In genomic region chr2:10814571-10815331, GRCh38 we compare ENCODE assay signal across 11 cellular contexts. TPM values are rescaled to one million over a fixed set of nuclear protein-coding genes. Genes with fewer than 3 reads are reported as not detected.
A peak's percentile ranks its signal among the peaks of the same experiment; 100 is the strongest.
DNase-seq lines count a peak whose midpoint lies in the region; ATAC-seq, FAIRE-seq and TF ChIP-seq lines count a peak whose summit lies in the region.
"Had no signal": no experiment of that assay in that cellular context is flagged by ENCODE, and none has a peak within 500 bp of the region (broad histone marks: within the 10 kb centered on the region; RNA-seq: fewer than 3 reads in every experiment).

No MANE protein-coding gene starts in this region.

- H3K27me3 ChIP-seq in SK-N-SH (ENCODE audit: insufficient read depth) (peaks cover 12% of the 10 kb centered on the region; the same call in 1 of the 2 replicates), PC-3 (ENCODE audit: low read length) (peaks cover 10% of the 10 kb centered on the region), H1 (replicated peaks in 1 of 4; ENCODE audit: control insufficient read depth in 3 of 4, extremely low read depth in 1 of 4, insufficient read depth in 3 of 4, low read length in 3 of 4) (no peaks in the 10 kb centered on the region; a peak in 2 of 7 replicates)

- H4K20me1 ChIP-seq in SK-N-SH (ENCODE audit: insufficient read depth) = peaks cover 20% of the 10 kb centered on the region
- H4K20me1 ChIP-seq in PC-3 (ENCODE audit: low read length) = peaks cover 21% of the 10 kb centered on the region
- peaks cover 7 to 10% of the 10 kb centered on the region in 2 experiments for H4K20me1 ChIP-seq in H1 (replicated peaks in 1 of 2; ENCODE audit: control insufficient read depth in 1 of 2, insufficient read depth in 2 of 2, low read length in 2 of 2)

- H3K79me1 ChIP-seq in H1 (ENCODE audit: low read depth, low read length) = peaks cover 7% of the 10 kb centered on the region; the same call in 1 of the 2 replicates

- TF ChIP-seq RAD21 in SK-N-SH (IDR thresholded peaks at IDR 0.05; ENCODE audit: low read length) (no peak), H1 (IDR thresholded peaks at IDR 0.05 in 1 of 2, conservative IDR thresholded peaks at IDR 0.05 in 1 of 2; ENCODE audit: low read depth in 2 of 2, low read length in 2 of 2) (no peak)

- intact Hi-C loops in PC-3 (cut with micrococcal nuclease) = loop anchor here (10.0 kb wide), 1 partner anchor 100 kb away; no protein-coding TSS in a partner anchor

- no peak overlapping the region for H3K14ac ChIP-seq in H1 (ENCODE audit: insufficient read length)

- H3K27ac ChIP-seq in SK-N-SH (ENCODE audit: low read depth in 2 of 2, low read length in 1 of 2) (peak overlapping the region in 1 of 2 experiments; percentile 93; a peak in 2 of 4 replicates), PC-3 (ENCODE audit: low read length) (no peak overlapping the region), H1 (ENCODE audit: low read depth, low read length) (no peak overlapping the region)

- peak in 1 of 2 experiments; percentile 83; a peak in 1 of 4 replicates for TF ChIP-seq EP300 in SK-N-SH (IDR thresholded peaks at IDR 0.05; ENCODE audit: borderline replicate concordance in 1 of 2, low read depth in 1 of 2, low read length in 1 of 2)
- no peak for TF ChIP-seq EP300 in H1 (IDR thresholded peaks at IDR 0.05; ENCODE audit: borderline replicate concordance in 1 of 2, low read depth in 2 of 2, low read length in 2 of 2)

- H3K4me3 ChIP-seq in SK-N-SH (ENCODE audit: low read depth in 2 of 2, low read length in 1 of 2) (no peak overlapping the region), PC-3 (ENCODE audit: low read length) (no peak overlapping the region), H1 (ENCODE audit: extremely low read depth in 1 of 4, insufficient read depth in 2 of 4, low read depth in 3 of 4, low read length in 4 of 4) (no peak overlapping the region), retinal pigment epithelial cell (ENCODE audit: low read length) (no peak overlapping the region)

- CTCF ChIA-PET in SK-N-SH (lab: Yijun Ruan, JAX) (interaction anchor here (0.6 to 11.4 kb wide), 8 partner anchors 17 to 833 kb away, joined by 3 to 216 read pairs (median 3); a partner anchor contains a TSS), PC-3 (lab: Charles Lee) (no interaction called here), H1 (lab: Charles Lee; ENCODE audit: partially characterized antibody) (interaction anchor here (0.9 to 9.5 kb wide), 4 partner anchors 8 to 309 kb away, joined by 3 to 112 read pairs (median 12); no protein-coding TSS in a partner anchor)

- H2AK5ac ChIP-seq in H1 (ENCODE audit: low read depth, low read length) = no peak overlapping the region

- POLR2A ChIA-PET in SK-N-SH (lab: Yijun Ruan, JAX) = no interaction called here
- POLR2A ChIA-PET in PC-3 (lab: Charles Lee; ENCODE audit: unreplicated experiment) = no interaction called here
- POLR2A ChIA-PET in H1 (lab: Charles Lee; ENCODE audit: partially characterized antibody) = interaction anchor here (1.0 to 1.4 kb wide), 2 partner anchors 10 to 38 kb away, joined by 3 read pairs; no protein-coding TSS in a partner anchor

- 71% methylated on average over 15 of the region's 16 CpGs for WGBS in SK-N-SH (ENCODE audit: low lambda C conversion rate)
- WGBS in H1 (ENCODE audit: extremely low coverage in 1 of 2, insufficient coverage in 1 of 2, insufficient read length in 1 of 2, insufficient replicate concordance in 2 of 2, low coverage in 1 of 2, low lambda C conversion rate in 2 of 2, missing lambda C conversion rate in 1 of 2), 2 experiments = 79% methylated on average over 16 of the region's 16 CpGs; no CpG with 5 or more reads in 1 of the 2 experiments

- peak overlapping the region; percentile 13 for H4K5ac ChIP-seq in H1 (ENCODE audit: insufficient read length, low read depth, low read length)

- peak overlapping the region; percentile 21 for H3K4ac ChIP-seq in H1 (replicated peaks; ENCODE audit: insufficient read length, low read depth, low read length)

- TF ChIP-seq CTCF in SK-N-SH (IDR thresholded peaks at IDR 0.05) = 0 out of 2 replicates have a peak, but pooled peaks have one; percentile 29
- TF ChIP-seq CTCF in PC-3 (conservative IDR thresholded peaks at IDR 0.05; ENCODE audit: low read depth, low read length) = 0 out of 2 replicates have a peak, but pooled peaks have one; percentile 32
- no peak for TF ChIP-seq CTCF in H1 (IDR thresholded peaks at IDR 0.05; ENCODE audit: control extremely low read depth in 1 of 3, insufficient read depth in 1 of 3, low read depth in 1 of 3, low read length in 3 of 3)
- peak; percentile 10 for TF ChIP-seq CTCF in retinal pigment epithelial cell (conservative IDR thresholded peaks at IDR 0.05; ENCODE audit: low read depth, low read length)

- H3K9ac ChIP-seq in SK-N-SH (no peak overlapping the region), PC-3 (ENCODE audit: low read length) (no peak overlapping the region), H1 (replicated peaks in 1 of 4; ENCODE audit: extremely low read depth in 1 of 4, low read depth in 3 of 4, low read length in 3 of 4) (no peak overlapping the region; a peak in 2 of 7 replicates)

- H4K91ac ChIP-seq in H1 (replicated peaks; ENCODE audit: insufficient read length, low read length) = peak overlapping the region; percentile 72

- no peaks in the 10 kb centered on the region for H3K9me3 ChIP-seq in SK-N-SH
- no peaks in the 10 kb centered on the region for H3K9me3 ChIP-seq in PC-3 (ENCODE audit: low read length)
- H3K9me3 ChIP-seq in H1 (ENCODE audit: insufficient read depth in 2 of 2, low read depth in 1 of 2, low read length in 1 of 2) = no peaks in the 10 kb centered on the region

- H3K56ac ChIP-seq in H1 (replicated peaks; ENCODE audit: insufficient read length, low read depth, low read length) = no peak overlapping the region

- no TSS peak for BruUV-seq in PC-3 (replicated peaks; lab: Mats Ljungman, UMichigan)

- H3F3A ChIP-seq in SK-N-SH (replicated peaks; ENCODE audit: insufficient read depth) (no peaks in the 10 kb centered on the region), PC-3 (ENCODE audit: low read length, unreplicated experiment) (no peaks in the 10 kb centered on the region)

- H3K23me2 ChIP-seq in H1 (ENCODE audit: low read depth, low read length) = peaks cover 8% of the 10 kb centered on the region; the same call in 1 of the 2 replicates

- H2BK120ac ChIP-seq in H1 (replicated peaks; ENCODE audit: low read depth, low read length) = no peak overlapping the region

- no peak overlapping the region for H2BK5ac ChIP-seq in H1 (ENCODE audit: low read depth, low read length)

- peaks cover 0 to 4% of the 10 kb centered on the region in 2 experiments for H3K36me3 ChIP-seq in SK-N-SH (replicated peaks in 1 of 2; ENCODE audit: control insufficient read depth in 1 of 2, insufficient read depth in 2 of 2, low read length in 1 of 2)
- H3K36me3 ChIP-seq in PC-3 (ENCODE audit: low read depth, low read length) = peaks cover 9% of the 10 kb centered on the region; the same call in 1 of the 2 replicates
- peaks cover 0 to 2% (median 0%) of the 10 kb centered on the region in 4 experiments; a peak in 1 of 8 replicates for H3K36me3 ChIP-seq in H1 (ENCODE audit: control insufficient read depth in 2 of 4, insufficient read depth in 4 of 4, low read length in 3 of 4)

- peak overlapping the region; percentile 60; the same call in 1 of the 2 replicates for H2AFZ ChIP-seq in SK-N-SH (ENCODE audit: low read depth)
- no peak overlapping the region for H2AFZ ChIP-seq in PC-3 (ENCODE audit: low read length)
- peak overlapping the region; percentile 93 for H2AFZ ChIP-seq in H1 (ENCODE audit: low read length)

- no peak overlapping the region for H3K4me2 ChIP-seq in SK-N-SH
- no peak overlapping the region for H3K4me2 ChIP-seq in PC-3 (ENCODE audit: low read length)
- H3K4me2 ChIP-seq in H1 (ENCODE audit: insufficient read depth in 1 of 2, low read depth in 2 of 2, low read length in 2 of 2) = no peak overlapping the region

- FAIRE-seq in H1 (lab: Jason Lieb, UNC) = no peak
- FAIRE-seq: keratinocyte had no signal

- H2BK15ac ChIP-seq in H1 (ENCODE audit: low read length) = 0 out of 2 replicates have a peak overlapping the region, but pooled peaks have one; percentile 61

- no peak overlapping the region for H3K23ac ChIP-seq in H1 (ENCODE audit: insufficient read length)

- H3K79me2 ChIP-seq in SK-N-SH (ENCODE audit: insufficient read depth) (peaks cover 26% of the 10 kb centered on the region), PC-3 (ENCODE audit: low read length) (peaks cover 28% of the 10 kb centered on the region), H1 (ENCODE audit: control insufficient read depth in 1 of 2, insufficient read depth in 2 of 2, low read length in 2 of 2) (peaks cover 23 to 24% of the 10 kb centered on the region in 2 experiments)

- no peak for ATAC-seq in SK-N-SH treated with all-trans-retinoic acid at 6 μM for 48 hours
- no peak for ATAC-seq in PC-3
- no peak for ATAC-seq in GM21737 (IDR thresholded peaks at IDR 0.05; ENCODE audit: unreplicated experiment)
- no peak for ATAC-seq in HG03342 (IDR thresholded peaks at IDR 0.05; ENCODE audit: unreplicated experiment)

- H3K4me1 ChIP-seq in SK-N-SH (ENCODE audit: control insufficient read depth in 1 of 2, insufficient read depth in 2 of 2, low read depth in 1 of 2, low read length in 1 of 2) = peaks cover 0 to 42% of the 10 kb centered on the region in 2 experiments; a peak in 2 of 4 replicates
- peaks cover 21% of the 10 kb centered on the region for H3K4me1 ChIP-seq in PC-3 (ENCODE audit: insufficient read depth, low read length)
- peaks cover 0 to 15% (median 4%) of the 10 kb centered on the region in 4 experiments; a peak in 6 of 7 replicates for H3K4me1 ChIP-seq in H1 (replicated peaks in 1 of 4; ENCODE audit: control insufficient read depth in 3 of 4, insufficient read depth in 4 of 4, low read length in 3 of 4)

- H2BK20ac ChIP-seq in H1 (ENCODE audit: low read length) = peak overlapping the region; percentile 35; the same call in 1 of the 2 replicates

- peak; percentile 73 for DNase-seq in SK-N-SH
- peak; percentile 9 for DNase-seq in PC-3
- peak in 1 of 2 experiments; percentile 51 for DNase-seq in H1 (ENCODE audit: low read depth in 1 of 2, low spot score in 2 of 2)
- no peak for DNase-seq in retinal pigment epithelial cell (ENCODE audit: low read depth)
- DNase-seq in SIG-M5 (lab: John Stamatoyannopoulos, UW) = no peak
- DNase-seq: activated CD8-positive, alpha-beta memory T cell treated with anti-CD3 and anti-CD28 coated beads, Interleukin-2, amount 50 U/mL, for 4 hours; NCI-H524 had no signal

- no peak for TF ChIP-seq POLR2A in H1 (IDR thresholded peaks at IDR 0.05; ENCODE audit: control extremely low read depth in 1 of 2, low read depth in 2 of 2, low read length in 2 of 2)

- no peaks in the 10 kb centered on the region for H3K9me2 ChIP-seq in SK-N-SH
- no peaks in the 10 kb centered on the region for H3K9me2 ChIP-seq in PC-3 (replicated peaks; ENCODE audit: low read length)

- H2BK12ac ChIP-seq in H1 (ENCODE audit: low read depth, low read length) = peak overlapping the region; percentile 1; the same call in 1 of the 2 replicates

- peak overlapping the region; percentile 22; the same call in 1 of the 2 replicates for H4K8ac ChIP-seq in H1 (ENCODE audit: extremely low read depth, insufficient read depth, low read length)

- H3K18ac ChIP-seq in H1 (ENCODE audit: extremely low read depth, low read length) = 0 out of 2 replicates have a peak overlapping the region, but pooled peaks have one; percentile 51

RNA-seq across cellular contexts. Expression of gene PDIA6, which starts 2.2 kb away (rescaled TPM):
- 308 and 325 TPM in 2 replicates for polyA plus RNA-seq in SK-N-SH (2012; rRNA removed)
- polyA plus RNA-seq in SK-N-SH (2012; cell fraction: cytosol; rRNA removed) = 403 and 455 TPM in 2 replicates
- 95.0 and 163 TPM in 2 replicates for polyA plus RNA-seq in SK-N-SH (2012; cell fraction: nucleus; rRNA removed)
- total RNA-seq in PC-3 (2014; rRNA removed) = 350 and 351 TPM in 2 replicates
- 383 and 384 TPM in 2 replicates for total RNA-seq in H1 (2021; fragmentation: NEBNext Ultra II Directional; extraction: Animal tissue kit (Norgen Biotek cat#: 25700))
- 140 and 181 TPM in 2 replicates for polyA plus RNA-seq in H1 (2011; rRNA removed)
- polyA plus RNA-seq in H1 (2011; cell fraction: cytosol; rRNA removed) = 288 TPM
- 82.8 TPM for polyA plus RNA-seq in H1 (2011; cell fraction: nucleus; rRNA removed)
- polyA plus RNA-seq in H1 (2012, experiment 1 of 2) = 288 to 306 TPM (median 300 TPM) in 4 replicates
- 64.6 TPM for polyA plus RNA-seq in H1 (2012, experiment 2 of 2)
- polyA plus RNA-seq in H1 (2013, experiment 1 of 2) = 508 TPM
- 560 TPM for polyA plus RNA-seq in H1 (2013, experiment 2 of 2)
- polyA minus RNA-seq in H1 (2011; rRNA and poly(A)+ RNA removed) = 136 and 139 TPM in 2 replicates
- polyA minus RNA-seq in H1 (2011; cell fraction: cytosol; rRNA and poly(A)+ RNA removed) = 120 TPM
- 54.6 TPM for polyA minus RNA-seq in H1 (2011; cell fraction: nucleus; rRNA and poly(A)+ RNA removed)

Comparison
In these comparisons a context has a peak if more than half of its experiments do, and no peak if none do; other contexts are left out.
1. DNase-seq: peak in SK-N-SH (single experiment) and PC-3 (single experiment); none in retinal pigment epithelial cell (single experiment) and SIG-M5 (single experiment).
2. CTCF ChIP-seq: peak in SK-N-SH (single experiment), PC-3 (single experiment) and retinal pigment epithelial cell (single experiment); none in H1 (0 of 3).
3. Of the 17 proteins assayed by ChIP-seq in both H1 and SK-N-SH: peak only in H1: none; only in SK-N-SH: CHD2, CTCF and TCF12; in both: none; in neither: 13; mixed calls (peak in some experiments, not most) for 1.